2 cellular contexts compared by ENCODE assay signal in genomic region chr13:44562853-44563252, GRCh38.
TF ChIP-seq lines count a peak whose summit lies in the region.
"Not testable (repeated sequence)": the region's sequence is repeated elsewhere in the genome, so short reads cannot be mapped to it uniquely, and the experiment has no call there.

No MANE protein-coding gene starts in this region.

TF ChIP-seq in HEK293, 187 proteins besides CTCF, POLR2A, EP300 and RAD21:
- peak; percentile 82; the same call in 1 of the 2 replicates for TF ChIP-seq ZNF202 (tag by site-specific recombination; IDR thresholded peaks at IDR 0.05; ENCODE audit: borderline replicate concordance)

TF ChIP-seq in K562, 482 proteins besides CTCF, POLR2A, EP300 and RAD21:
- TF ChIP-seq, protein P1, sequence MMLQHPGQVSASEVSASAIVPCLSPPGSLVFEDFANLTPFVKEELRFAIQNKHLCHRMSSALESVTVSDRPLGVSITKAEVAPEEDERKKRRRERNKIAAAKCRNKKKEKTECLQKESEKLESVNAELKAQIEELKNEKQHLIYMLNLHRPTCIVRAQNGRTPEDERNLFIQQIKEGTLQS (IDR thresholded peaks at IDR 0.05), result peak; percentile 60
- TF ChIP-seq, protein P1 (CRISPR knock-in tag; conservative IDR thresholded peaks at IDR 0.05), result not testable (repeated sequence)
- TF ChIP-seq CEBPB (tag; IDR thresholded peaks at IDR 0.05) (peak; percentile 28; the same call in 1 of the 2 replicates), CEBPG (tag; conservative IDR thresholded peaks at IDR 0.05 in 1 of 2, IDR thresholded peaks at IDR 0.05 in 1 of 2) (peak; percentile 48 to 60; a peak in 3 of 4 replicates)
- TF ChIP-seq CEBPG (CRISPR knock-in tag; IDR thresholded peaks at IDR 0.05), result not testable (repeated sequence)
TF ChIP-seq in K562: peak in this region for 3; not testable (repeated sequence) for 479.
